1 cellular context compared by ENCODE assay signal in the genomic region with DNA sequence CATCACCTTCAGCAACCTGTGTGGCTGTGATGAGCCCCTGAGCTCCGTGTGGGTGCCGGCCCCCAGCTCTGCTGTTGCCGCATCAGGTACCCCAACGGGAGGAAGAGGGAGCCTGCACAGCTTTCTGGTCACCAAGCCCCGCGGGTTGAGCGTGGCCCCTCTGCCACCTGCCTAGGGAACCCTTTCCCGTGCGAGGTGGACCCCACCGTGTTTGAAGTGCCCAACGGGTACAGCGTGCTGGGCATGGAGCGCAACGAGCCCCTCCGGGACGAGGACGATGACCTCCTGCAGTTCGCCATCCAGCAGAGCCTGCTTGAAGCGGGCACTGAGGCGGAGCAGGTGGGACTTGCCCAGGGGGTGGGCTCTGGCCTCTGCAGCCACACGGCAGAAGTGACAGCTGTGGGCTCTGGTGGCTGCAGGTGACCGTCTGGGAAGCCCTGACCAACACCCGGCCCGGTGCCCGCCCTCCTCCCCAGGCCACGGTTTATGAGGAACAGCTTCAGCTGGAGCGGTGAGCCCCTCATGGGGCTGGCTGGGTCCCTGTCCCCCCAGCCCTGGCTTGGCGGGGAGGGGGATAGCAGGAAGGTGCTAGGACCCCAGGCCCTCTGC.
TF ChIP-seq lines count a peak whose summit lies in the region.

No MANE protein-coding gene starts in this region.

TF ChIP-seq in GM23338, 12 proteins besides CTCF, POLR2A, EP300 and RAD21 (continued from another document):
- TF ChIP-seq ZNF462 (CRISPR knock-in tag; IDR thresholded peaks at IDR 0.05): no peak
- TF ChIP-seq, protein P1, sequence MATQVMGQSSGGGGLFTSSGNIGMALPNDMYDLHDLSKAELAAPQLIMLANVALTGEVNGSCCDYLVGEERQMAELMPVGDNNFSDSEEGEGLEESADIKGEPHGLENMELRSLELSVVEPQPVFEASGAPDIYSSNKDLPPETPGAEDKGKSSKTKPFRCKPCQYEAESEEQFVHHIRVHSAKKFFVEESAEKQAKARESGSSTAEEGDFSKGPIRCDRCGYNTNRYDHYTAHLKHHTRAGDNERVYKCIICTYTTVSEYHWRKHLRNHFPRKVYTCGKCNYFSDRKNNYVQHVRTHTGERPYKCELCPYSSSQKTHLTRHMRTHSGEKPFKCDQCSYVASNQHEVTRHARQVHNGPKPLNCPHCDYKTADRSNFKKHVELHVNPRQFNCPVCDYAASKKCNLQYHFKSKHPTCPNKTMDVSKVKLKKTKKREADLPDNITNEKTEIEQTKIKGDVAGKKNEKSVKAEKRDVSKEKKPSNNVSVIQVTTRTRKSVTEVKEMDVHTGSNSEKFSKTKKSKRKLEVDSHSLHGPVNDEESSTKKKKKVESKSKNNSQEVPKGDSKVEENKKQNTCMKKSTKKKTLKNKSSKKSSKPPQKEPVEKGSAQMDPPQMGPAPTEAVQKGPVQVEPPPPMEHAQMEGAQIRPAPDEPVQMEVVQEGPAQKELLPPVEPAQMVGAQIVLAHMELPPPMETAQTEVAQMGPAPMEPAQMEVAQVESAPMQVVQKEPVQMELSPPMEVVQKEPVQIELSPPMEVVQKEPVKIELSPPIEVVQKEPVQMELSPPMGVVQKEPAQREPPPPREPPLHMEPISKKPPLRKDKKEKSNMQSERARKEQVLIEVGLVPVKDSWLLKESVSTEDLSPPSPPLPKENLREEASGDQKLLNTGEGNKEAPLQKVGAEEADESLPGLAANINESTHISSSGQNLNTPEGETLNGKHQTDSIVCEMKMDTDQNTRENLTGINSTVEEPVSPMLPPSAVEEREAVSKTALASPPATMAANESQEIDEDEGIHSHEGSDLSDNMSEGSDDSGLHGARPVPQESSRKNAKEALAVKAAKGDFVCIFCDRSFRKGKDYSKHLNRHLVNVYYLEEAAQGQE (IDR thresholded peaks at IDR 0.05; ENCODE audit: unreplicated experiment): no peak
- no peak for TF ChIP-seq JUNB (IDR thresholded peaks at IDR 0.05; ENCODE audit: unreplicated experiment)
- no peak for TF ChIP-seq ZNF331 (CRISPR knock-in tag; IDR thresholded peaks at IDR 0.05; ENCODE audit: low read depth)
- TF ChIP-seq NANOG (IDR thresholded peaks at IDR 0.05; ENCODE audit: borderline replicate concordance): no peak
- no peak for TF ChIP-seq ETS1 (IDR thresholded peaks at IDR 0.05)
